In genomic region chr9:71604197-71605063, GRCh38 we compare ENCODE assay signal across 8 cellular contexts.
DNase-seq lines count a peak whose midpoint lies in the region; ATAC-seq and TF ChIP-seq lines count a peak whose summit lies in the region.

No MANE protein-coding gene starts in this region.

- H3K27me3 ChIP-seq in dorsolateral prefrontal cortex, result no peaks in the 10 kb centered on the region

- TF ChIP-seq CTCF in 22Rv1 (IDR thresholded peaks at IDR 0.05) (peak; percentile 85), dorsolateral prefrontal cortex (IDR thresholded peaks at IDR 0.05 in 54 of 56, conservative IDR thresholded peaks at IDR 0.05 in 2 of 56; ENCODE audit: low read depth in 1 of 56, partially characterized antibody in 56 of 56) (peak; percentile 41 to 87 (median 75))

- intact Hi-C loops in dorsolateral prefrontal cortex (cut with DNase I), result loop anchor here in 1 of 2 donors (2.0 to 10.0 kb wide), 3 partner anchors 18 to 420 kb away; partner anchors contain the start of gene CEMIP2

- DNase-seq in NCI-H446 (lab: John Stamatoyannopoulos, UW) (peak; percentile 2 to 60), dorsolateral prefrontal cortex (peak in 9 of 10 donors; percentile 18 to 75 (median 53)), medulla oblongata (ENCODE audit: extremely low spot score) (peak; percentile 84)
- DNase-seq in activated CD4-positive, alpha-beta T cell treated with anti-CD3 and anti-CD28 coated beads, Interleukin-2, amount 50 U/mL, for 24 hours (ENCODE audit: low read depth in 1 of 2, low spot score in 1 of 2), result peak; percentile 49 to 66
- DNase-seq in stimulated activated CD8-positive, alpha-beta memory T cell treated with anti-CD3 and anti-CD28 coated beads, Interleukin-2, amount 100 ng/mL, for 1 hour (ENCODE audit: low read depth in 2 of 2), result peak; percentile 50 to 68

- H3K4me3 ChIP-seq in dorsolateral prefrontal cortex, result no peak overlapping the region

- ATAC-seq in GM18498 (IDR thresholded peaks at IDR 0.05; ENCODE audit: unreplicated experiment) (peak; percentile 86), HG03045 (IDR thresholded peaks at IDR 0.05; ENCODE audit: unreplicated experiment) (peak; percentile 95)

- H3K27ac ChIP-seq in 22Rv1, result no peak overlapping the region
- H3K27ac ChIP-seq in dorsolateral prefrontal cortex, result no peak overlapping the region

Comparison
In these comparisons a context has a peak if more than half of its experiments do, and no peak if none do; other contexts are left out.
1. DNase-seq: peak in every context shown above with its lines; median percentile 84 in medulla oblongata; 59 in stimulated activated CD8-positive, alpha-beta memory T cell treated with anti-CD3 and anti-CD28 coated beads, Interleukin-2, amount 100 ng/mL, for 1 hour; 58 in activated CD4-positive, alpha-beta T cell treated with anti-CD3 and anti-CD28 coated beads, Interleukin-2, amount 50 U/mL, for 24 hours; 53 in dorsolateral prefrontal cortex; 31 in NCI-H446.